In the genomic region with DNA sequence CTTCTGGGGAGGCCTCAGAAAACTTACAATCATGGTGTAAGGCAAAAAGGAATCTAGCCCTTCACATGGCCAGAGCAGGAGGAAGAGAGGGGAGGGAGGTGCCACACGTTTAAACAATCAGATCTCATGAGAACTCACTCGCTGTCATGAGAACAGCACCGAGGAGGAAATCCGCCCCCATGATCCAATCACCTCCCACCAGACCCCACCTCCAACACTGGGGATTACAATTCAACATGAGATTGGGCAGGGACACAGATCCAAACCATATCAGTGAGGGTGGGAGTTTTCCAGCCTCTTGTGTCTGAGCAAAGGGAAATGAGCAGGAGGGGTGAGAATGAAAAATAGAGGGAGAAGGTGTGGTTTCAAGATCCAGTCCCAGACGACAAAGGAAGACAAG, we compare ENCODE assay signal across 34 cellular contexts.
"Had no signal": no experiment of that assay in that cellular context is flagged by ENCODE, and none has a peak within 500 bp of the region (broad histone marks: within the 10 kb centered on the region; RNA-seq: fewer than 3 reads in every experiment).

No MANE protein-coding gene starts in this region.

- H3K27ac ChIP-seq: ascending aorta, cardiac muscle cell, VCaP had no signal

- DNase-seq: activated B cell treated with CpG ODN at 0.5 μM for 24 hours; activated CD4-positive, alpha-beta memory T cell treated with anti-CD3 and anti-CD28 coated beads for 36 hours; activated CD4-positive, alpha-beta T cell treated with anti-CD3 and anti-CD28 coated beads for 36 hours; activated CD4-positive, alpha-beta T cell treated with anti-CD3 and anti-CD28 coated beads for 48 hours; activated CD4-positive, alpha-beta T cell treated with anti-CD3 and anti-CD28 coated beads, Interleukin-2, amount 50 U/mL, for 1 hour; activated CD4-positive, alpha-beta T cell treated with anti-CD3 and anti-CD28 coated beads, Interleukin-2, amount 50 U/mL, for 4 hours; activated CD4-positive, CD25-positive, alpha-beta regulatory T cell treated with anti-CD3 and anti-CD28 coated beads, Interleukin-2, amount 50 U/mL, for 72 hours; activated CD8-positive, alpha-beta memory T cell treated with anti-CD3 and anti-CD28 coated beads, Interleukin-2, amount 50 U/mL, for 48 hours; activated CD8-positive, alpha-beta T cell treated with anti-CD3 and anti-CD28 coated beads for 36 hours; activated effector memory CD4-positive, alpha-beta T cell treated with Interleukin-2 at 50 U/mL for 16 hours; activated gamma-delta T cell; activated naive CD4-positive, alpha-beta T cell treated with anti-CD3 and anti-CD28 coated beads, Interleukin-2, amount 10 ng/mL, durations not matched to agents 7 days and 5 days; activated naive CD4-positive, alpha-beta T cell treated with Interleukin-2 at 50 U/mL for 16 hours; activated naive CD8-positive, alpha-beta T cell treated with anti-CD3 and anti-CD28 coated beads, Interleukin-2, amount 10 ng/mL, durations not matched to agents 7 days and 5 days; activated naive CD8-positive, alpha-beta T cell treated with anti-CD3 and anti-CD28 coated beads, Interleukin-2, amount 50 U/mL, for 24 hours; activated T-cell treated with anti-CD3 and anti-CD28 coated beads, Interleukin-2, amount 50 U/mL, for 24 hours; activated T-cell treated with anti-CD3 and anti-CD28 coated beads, Interleukin-2, amount 50 U/mL, for 48 hours; amygdala; anterior cingulate cortex; caudate nucleus; cerebellar nuclear complex; T-helper 1 cell; T-helper 2 cell; T-helper 9 cell had no signal

- H3K4me1 Mint-ChIP-seq: activated B cell treated with CpG ODN at 0.5 μM for 24 hours; activated CD4-positive, alpha-beta T cell treated with anti-CD3 and anti-CD28 coated beads for 36 hours; activated naive CD4-positive, alpha-beta T cell treated with anti-CD3 and anti-CD28 coated beads, Interleukin-2, amount 10 ng/mL, durations not matched to agents 7 days and 5 days; activated naive CD4-positive, alpha-beta T cell treated with anti-CD3 and anti-CD28 coated beads, Interleukin-2, amount 50 U/mL, for 24 hours; activated naive CD8-positive, alpha-beta T cell treated with anti-CD3 and anti-CD28 coated beads, Interleukin-2, amount 50 U/mL, for 24 hours; central memory CD8-positive, alpha-beta T cell had no signal

- ATAC-seq: activated CD4-positive, alpha-beta T cell treated with anti-CD3 and anti-CD28 coated beads for 36 hours; activated CD8-positive, alpha-beta T cell treated with anti-CD3 and anti-CD28 coated beads for 36 hours; activated naive CD8-positive, alpha-beta T cell treated with anti-CD3 and anti-CD28 coated beads, Interleukin-2, amount 50 U/mL, for 24 hours had no signal

- H3K27me3 ChIP-seq: ascending aorta, cardiac muscle cell had no signal

- H3K27me3 Mint-ChIP-seq: activated CD8-positive, alpha-beta T cell treated with anti-CD3 and anti-CD28 coated beads for 36 hours; activated naive CD4-positive, alpha-beta T cell treated with anti-CD3 and anti-CD28 coated beads, Interleukin-2, amount 10 ng/mL, durations not matched to agents 7 days and 5 days had no signal

- H3K36me3 ChIP-seq: ascending aorta, cardiac muscle cell had no signal

- H3K36me3 Mint-ChIP-seq: activated CD4-positive, alpha-beta memory T cell treated with anti-CD3 and anti-CD28 coated beads for 36 hours; activated naive CD4-positive, alpha-beta T cell treated with anti-CD3 and anti-CD28 coated beads, Interleukin-2, amount 10 ng/mL, durations not matched to agents 7 days and 5 days; activated naive CD4-positive, alpha-beta T cell treated with anti-CD3 and anti-CD28 coated beads, Interleukin-2, amount 50 U/mL, for 24 hours; activated naive CD8-positive, alpha-beta T cell; activated naive CD8-positive, alpha-beta T cell treated with anti-CD3 and anti-CD28 coated beads, Interleukin-2, amount 10 ng/mL, durations not matched to agents 7 days and 5 days had no signal

- H3K9me3 Mint-ChIP-seq: activated B cell treated with CpG ODN at 0.5 μM for 24 hours; activated CD4-positive, alpha-beta memory T cell treated with anti-CD3 and anti-CD28 coated beads for 36 hours; activated CD8-positive, alpha-beta T cell treated with anti-CD3 and anti-CD28 coated beads for 36 hours; activated naive CD4-positive, alpha-beta T cell treated with anti-CD3 and anti-CD28 coated beads, Interleukin-2, amount 10 ng/mL, durations not matched to agents 7 days and 5 days; activated naive CD4-positive, alpha-beta T cell treated with anti-CD3 and anti-CD28 coated beads, Interleukin-2, amount 50 U/mL, for 24 hours; activated naive CD8-positive, alpha-beta T cell treated with anti-CD3 and anti-CD28 coated beads, Interleukin-2, amount 10 ng/mL, durations not matched to agents 7 days and 5 days; activated naive CD8-positive, alpha-beta T cell treated with anti-CD3 and anti-CD28 coated beads, Interleukin-2, amount 50 U/mL, for 24 hours; activated T-cell treated with anti-CD3 and anti-CD28 coated beads, Interleukin-2, amount 50 U/mL, for 24 hours; activated T-helper 2 cell treated with anti-CD3 and anti-CD28 coated beads, Interferon-gamma antibody, Interleukin-2, Interleukin-4, amounts not matched to agents 10 μg/mL and 5 μg/mL and 100 μg/mL, durations not matched to agents 14 hours and 24 hours and 36 hours; T-helper 1 cell treated with Interleukin-12 subunit alpha and Interleukin-12 subunit beta and Interleukin-4 antibody, amounts not matched to agents 30 μg/mL and 1 μg/mL, for 36 hours; T-helper 2 cell treated with Interferon-gamma antibody and Interleukin-4, amounts not matched to agents 5 μg/mL and 100 μg/mL, for 36 hours had no signal

- H3K27ac Mint-ChIP-seq: activated B cell treated with CpG ODN at 0.5 μM for 24 hours; activated CD4-positive, alpha-beta memory T cell treated with anti-CD3 and anti-CD28 coated beads for 36 hours; activated CD4-positive, alpha-beta T cell treated with anti-CD3 and anti-CD28 coated beads for 36 hours; activated CD8-positive, alpha-beta T cell treated with anti-CD3 and anti-CD28 coated beads for 36 hours; activated naive CD4-positive, alpha-beta T cell treated with anti-CD3 and anti-CD28 coated beads, Interleukin-2, amount 10 ng/mL, durations not matched to agents 7 days and 5 days; activated naive CD4-positive, alpha-beta T cell treated with anti-CD3 and anti-CD28 coated beads, Interleukin-2, amount 50 U/mL, for 24 hours; activated naive CD8-positive, alpha-beta T cell; activated naive CD8-positive, alpha-beta T cell treated with anti-CD3 and anti-CD28 coated beads, Interleukin-2, amount 10 ng/mL, durations not matched to agents 7 days and 5 days; activated naive CD8-positive, alpha-beta T cell treated with anti-CD3 and anti-CD28 coated beads, Interleukin-2, amount 50 U/mL, for 24 hours; activated T-cell treated with anti-CD3 and anti-CD28 coated beads, Interleukin-2, amount 50 U/mL, for 24 hours; activated T-helper 2 cell treated with anti-CD3 and anti-CD28 coated beads, Interferon-gamma antibody, Interleukin-2, Interleukin-4, amounts not matched to agents 10 μg/mL and 5 μg/mL and 100 μg/mL, durations not matched to agents 14 hours and 24 hours and 36 hours; brain; T-helper 1 cell treated with Interleukin-12 subunit alpha and Interleukin-12 subunit beta and Interleukin-4 antibody, amounts not matched to agents 30 μg/mL and 1 μg/mL, for 36 hours; T-helper 2 cell treated with Interferon-gamma antibody and Interleukin-4, amounts not matched to agents 5 μg/mL and 100 μg/mL, for 36 hours had no signal

- H3K4me3 ChIP-seq: ascending aorta, cardiac muscle cell had no signal

- H3K9me3 ChIP-seq: ascending aorta had no signal

- H3K4me3 Mint-ChIP-seq: activated B cell treated with CpG ODN at 0.5 μM for 24 hours; activated CD4-positive, alpha-beta memory T cell treated with anti-CD3 and anti-CD28 coated beads for 36 hours; activated CD4-positive, alpha-beta T cell treated with anti-CD3 and anti-CD28 coated beads for 36 hours; activated CD8-positive, alpha-beta T cell treated with anti-CD3 and anti-CD28 coated beads for 36 hours; activated naive CD4-positive, alpha-beta T cell treated with anti-CD3 and anti-CD28 coated beads, Interleukin-2, amount 10 ng/mL, durations not matched to agents 7 days and 5 days; activated naive CD4-positive, alpha-beta T cell treated with anti-CD3 and anti-CD28 coated beads, Interleukin-2, amount 50 U/mL, for 24 hours; activated naive CD8-positive, alpha-beta T cell; activated naive CD8-positive, alpha-beta T cell treated with anti-CD3 and anti-CD28 coated beads, Interleukin-2, amount 10 ng/mL, durations not matched to agents 7 days and 5 days; activated naive CD8-positive, alpha-beta T cell treated with anti-CD3 and anti-CD28 coated beads, Interleukin-2, amount 50 U/mL, for 24 hours; activated T-cell treated with anti-CD3 and anti-CD28 coated beads, Interleukin-2, amount 50 U/mL, for 24 hours; brain; central memory CD8-positive, alpha-beta T cell; T-helper 1 cell treated with Interleukin-12 subunit alpha and Interleukin-12 subunit beta and Interleukin-4 antibody, amounts not matched to agents 30 μg/mL and 1 μg/mL, for 36 hours; T-helper 2 cell treated with Interferon-gamma antibody and Interleukin-4, amounts not matched to agents 5 μg/mL and 100 μg/mL, for 36 hours had no signal
